In the genomic region with DNA sequence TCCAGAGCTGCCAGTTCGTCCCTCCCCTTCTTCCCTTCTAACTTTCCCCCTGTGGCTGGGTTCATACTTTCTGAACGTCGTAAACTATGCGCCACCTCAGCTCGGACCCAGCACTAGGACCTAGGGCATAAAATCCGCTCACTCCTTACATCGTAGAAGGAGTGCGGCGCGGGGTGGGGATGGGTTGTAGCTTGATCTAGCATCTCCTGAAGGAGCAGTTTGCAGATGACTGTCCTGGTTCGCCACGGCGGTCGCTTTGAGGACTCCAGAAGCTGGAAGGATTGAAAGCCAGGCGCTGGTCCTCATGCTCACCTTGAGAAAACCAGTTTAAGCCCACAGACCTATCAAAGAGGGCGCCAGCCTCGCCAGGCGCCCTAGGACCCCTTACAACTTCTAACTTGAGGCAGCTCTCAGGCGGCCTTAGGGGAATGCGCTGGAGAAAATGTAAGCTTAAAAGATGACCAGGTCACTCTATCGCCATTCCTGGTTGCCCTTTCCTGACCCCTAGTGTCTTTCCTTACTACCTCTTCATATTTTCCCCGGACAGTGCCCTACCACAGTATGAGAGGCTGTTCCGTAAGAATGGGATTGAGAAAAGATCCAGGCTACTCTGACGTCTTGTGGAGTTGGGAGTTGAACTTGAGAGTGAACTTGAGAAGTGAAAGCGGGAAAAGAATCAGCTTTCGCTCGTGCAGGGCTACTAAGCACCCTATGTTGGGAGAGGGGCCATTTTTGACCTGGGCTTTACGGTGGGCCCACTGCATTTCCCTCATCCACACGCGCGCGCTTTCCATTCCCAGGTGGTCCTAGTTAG, we compare ENCODE assay signal across 9 cellular contexts. TPM values are rescaled to one million over a fixed set of nuclear protein-coding genes. Genes with fewer than 3 reads are reported as not detected.
DNase-seq lines count a peak whose midpoint lies in the region; ATAC-seq and TF ChIP-seq lines count a peak whose summit lies in the region.
"Had no signal": no experiment of that assay in that cellular context is flagged by ENCODE, and none has a peak within 500 bp of the region (broad histone marks: within the 10 kb centered on the region; RNA-seq: fewer than 3 reads in every experiment).

No MANE protein-coding gene starts in this region.

- H3K9ac ChIP-seq in endodermal cell (ENCODE audit: extremely low read depth, low read length, poor library complexity, severe bottlenecking), result no peak overlapping the region

- H3K4me1 ChIP-seq in endodermal cell (ENCODE audit: control insufficient read depth, insufficient read depth, low read length) (no peaks in the 10 kb centered on the region), vagina (peaks cover 31% of the 10 kb centered on the region), HAP-1 (no peaks in the 10 kb centered on the region)

- H3K27me3 ChIP-seq in endodermal cell (ENCODE audit: control insufficient read depth, insufficient read depth, low read length, poor library complexity, severe bottlenecking) (peaks cover 64% of the 10 kb centered on the region), vagina (no peaks in the 10 kb centered on the region), HAP-1 (ENCODE audit: low read depth) (peaks cover 68% of the 10 kb centered on the region)

- H3K4me3 ChIP-seq in endodermal cell (ENCODE audit: low read length) (peak overlapping the region; percentile 88), vagina (peak overlapping the region; percentile 59 to 60), HAP-1 (no peak overlapping the region)

- TF ChIP-seq CTCF in endodermal cell (conservative IDR thresholded peaks at IDR 0.05) (peak; percentile 20), natural killer cell (IDR thresholded peaks at IDR 0.05) (no peak), vagina (IDR thresholded peaks at IDR 0.05) (no peak)

- H3K4me1 Mint-ChIP-seq in endodermal cell, result peaks cover 26% of the 10 kb centered on the region
- H3K4me1 Mint-ChIP-seq in natural killer cell, result peaks cover 25 to 48% of the 10 kb centered on the region in 2 donors

- DNase-seq in stimulated activated CD4-positive, alpha-beta T cell treated with anti-CD3 and anti-CD28 coated beads, Interleukin-15, amount 100 ng/mL, for 24 hours, result peak; percentile 8
- no peak for DNase-seq in stimulated activated CD4-positive, alpha-beta T cell treated with anti-CD3 and anti-CD28 coated beads, Interleukin-1b, Interleukin-23, amount 100 ng/mL, for 48 hours
- DNase-seq in endodermal cell (peak; percentile 76), natural killer cell (no peak), vagina (ENCODE audit: extremely low spot score in 2 of 2) (no peak), HAP-1 (ENCODE audit: low spot score in 2 of 2) (no peak), NCI-H82 (lab: John Stamatoyannopoulos, UW) (no peak)

- H3K9me3 Mint-ChIP-seq in endodermal cell (no peaks in the 10 kb centered on the region), natural killer cell (no peaks in the 10 kb centered on the region)

- in situ Hi-C loops in HAP-1 (cut with MboI; ENCODE audit: low sequenced_read_pairs), result no loop called here

- no peak for TF ChIP-seq POLR2A in vagina (IDR thresholded peaks at IDR 0.05)

- H3K36me3 Mint-ChIP-seq in endodermal cell (ENCODE audit: low read depth) (no peaks in the 10 kb centered on the region), natural killer cell (no peaks in the 10 kb centered on the region)

- intact Hi-C loops in natural killer cell (cut with micrococcal nuclease), result no loop called here
- intact Hi-C loops in vagina (cut with DNase I), result no loop called here

- H3K36me3 ChIP-seq in endodermal cell (ENCODE audit: control insufficient read depth, insufficient read depth, low read length) (no peaks in the 10 kb centered on the region), vagina (no peaks in the 10 kb centered on the region), HAP-1 (replicated peaks) (no peaks in the 10 kb centered on the region)

- 0 to 2% methylated on average over 20 to 32 of the region's 32 CpGs for WGBS in endodermal cell (ENCODE audit: insufficient coverage in 1 of 2, insufficient read length in 1 of 2), 2 experiments

- no peak for ATAC-seq in natural killer cell
- ATAC-seq in GM21381 (IDR thresholded peaks at IDR 0.05; ENCODE audit: unreplicated experiment), result no peak

- H3K27me3 Mint-ChIP-seq in endodermal cell (ENCODE audit: insufficient read depth), result peaks cover 61% of the 10 kb centered on the region
- H3K27me3 Mint-ChIP-seq in natural killer cell (ENCODE audit: low read depth in 2 of 2), result peaks cover 26 to 46% of the 10 kb centered on the region in 2 donors

- H3K4me3 Mint-ChIP-seq in endodermal cell, result peak overlapping the region; percentile 64
- peak overlapping the region; percentile 82 for H3K4me3 Mint-ChIP-seq in natural killer cell

- H3K27ac Mint-ChIP-seq in endodermal cell, result no peak overlapping the region
- H3K27ac Mint-ChIP-seq in natural killer cell, result peak overlapping the region in 1 of 2 donors; percentile 92

- H3K9me3 ChIP-seq in endodermal cell (ENCODE audit: control insufficient read depth, low read length), result no peaks in the 10 kb centered on the region
- H3K9me3 ChIP-seq in vagina, result no peaks in the 10 kb centered on the region
- H3K9me3 ChIP-seq in HAP-1, result no peaks in the 10 kb centered on the region

- H3K27ac ChIP-seq in endodermal cell (ENCODE audit: low read depth, low read length), result no peak overlapping the region
- peak overlapping the region; percentile 68 for H3K27ac ChIP-seq in vagina

RNA-seq across cellular contexts. Expression of gene RORB, which starts 2.8 kb away (rescaled TPM):
- total RNA-seq in endodermal cell (under 1 TPM; 0.18 to 0.88 TPM), natural killer cell (under 1 TPM; 0.38 to 0.73 (median 0.41) TPM), vagina (2.7 TPM)
- 1.7 TPM for polyA plus RNA-seq in endodermal cell (2013, experiment 1 of 2)
- 1.9 TPM for polyA plus RNA-seq in endodermal cell (2013, experiment 2 of 2)
- total RNA-seq: OCI-LY7 had no signal

Comparison
In these comparisons a context has a peak if more than half of its experiments do, and no peak if none do; other contexts are left out.
1. DNase-seq: peak in stimulated activated CD4-positive, alpha-beta T cell treated with anti-CD3 and anti-CD28 coated beads, Interleukin-15, amount 100 ng/mL, for 24 hours (single experiment) and endodermal cell (single experiment); none in stimulated activated CD4-positive, alpha-beta T cell treated with anti-CD3 and anti-CD28 coated beads, Interleukin-1b, Interleukin-23, amount 100 ng/mL, for 48 hours (single experiment), natural killer cell (single experiment), vagina (0 of 2), HAP-1 (0 of 2) and NCI-H82 (single experiment).